ENCODE assay signal across 8 cellular contexts in genomic region chr15:42137461-42138261, GRCh38. TPM values are rescaled to one million over a fixed set of nuclear protein-coding genes. Genes with fewer than 3 reads are reported as not detected.
DNase-seq lines count a peak whose midpoint lies in the region; ATAC-seq, FAIRE-seq and TF ChIP-seq lines count a peak whose summit lies in the region.

No MANE protein-coding gene starts in this region.

- H3K27ac ChIP-seq in H9 (ENCODE audit: insufficient read length, low read depth, low read length): no peak overlapping the region
- no peak overlapping the region for H3K27ac ChIP-seq in PC-3 (ENCODE audit: low read length)
- H3K27ac ChIP-seq in HepG2 (ENCODE audit: extremely low read length, insufficient read depth, low read length): no peak overlapping the region

- H3K79me1 ChIP-seq in H9 (ENCODE audit: insufficient read depth, low read depth, low read length, poor library complexity, severe bottlenecking): no peaks in the 10 kb centered on the region

- no peak overlapping the region for H4K5ac ChIP-seq in H9 (ENCODE audit: insufficient read length, low read depth, low read length)

- CTCF ChIA-PET in PC-3 (lab: Charles Lee) (interaction anchor here (0.9 to 1.1 kb wide), 2 partner anchors 53 to 267 kb away, joined by 3 to 8 read pairs; no protein-coding TSS in a partner anchor), HepG2 (lab: Yijun Ruan, JAX; ENCODE audit: low intra/inter-chr PET ratio, low total read pairs) (interaction anchor here (1.1 to 1.4 kb wide), 2 partner anchors 71 to 148 kb away, joined by 4 to 6 read pairs; no protein-coding TSS in a partner anchor)

- no peak overlapping the region for H2BK12ac ChIP-seq in H9 (ENCODE audit: insufficient read length, low read depth, low read length)

- no peak for FAIRE-seq in HepG2 (lab: Jason Lieb, UNC)

- H2BK5ac ChIP-seq in H9 (ENCODE audit: insufficient read length, low read length): no peak overlapping the region

- H3K23ac ChIP-seq in H9 (ENCODE audit: insufficient read length, low read depth, low read length): no peak overlapping the region

- intact Hi-C loops in PC-3 (cut with micrococcal nuclease) (loop anchor here (1.0 kb wide), 2 partner anchors 71 to 146 kb away; no protein-coding TSS in a partner anchor), HepG2 (cut with micrococcal nuclease; ENCODE audit: unreplicated experiment) (loop anchor here (5.0 kb wide), 1 partner anchor 70 kb away; no protein-coding TSS in a partner anchor)

- no peak overlapping the region for H3K56ac ChIP-seq in H9 (ENCODE audit: insufficient read length, low read depth, low read length)

- H3K18ac ChIP-seq in H9 (ENCODE audit: insufficient read length, low read depth, low read length): no peak overlapping the region

- no peak overlapping the region for H3K4me3 ChIP-seq in PC-3 (ENCODE audit: low read length)
- no peak overlapping the region for H3K4me3 ChIP-seq in choroid plexus epithelial cell (ENCODE audit: low read depth, low read length)
- no peak overlapping the region for H3K4me3 ChIP-seq in HepG2 (replicated peaks in 1 of 3; ENCODE audit: insufficient read depth in 1 of 3, low read depth in 2 of 3, low read length in 3 of 3)

- H3K27me3 ChIP-seq in H9 (ENCODE audit: insufficient read depth, low read length): no peaks in the 10 kb centered on the region
- no peaks in the 10 kb centered on the region for H3K27me3 ChIP-seq in PC-3 (ENCODE audit: low read length)
- no peaks in the 10 kb centered on the region for H3K27me3 ChIP-seq in HepG2 (ENCODE audit: control insufficient read depth in 1 of 2, insufficient read depth in 2 of 2, low read length in 2 of 2)

- H2AFZ ChIP-seq in H9 (ENCODE audit: low read length): no peak overlapping the region
- H2AFZ ChIP-seq in PC-3 (ENCODE audit: low read length): no peak overlapping the region
- H2AFZ ChIP-seq in HepG2 (ENCODE audit: low read length): no peak overlapping the region

- peak; percentile 38 for DNase-seq in Caki2 (ENCODE audit: low read depth)
- peak; percentile 50 for DNase-seq in H9
- DNase-seq in PC-3: peak; percentile 81
- peak; percentile 73 for DNase-seq in choroid plexus epithelial cell (ENCODE audit: low read depth)
- DNase-seq in HepG2 (ENCODE audit: low spot score): peak; percentile 48

- no CpG with 5 or more reads among the region's 11 CpGs for WGBS in H9 (ENCODE audit: extremely low coverage, insufficient read length, low lambda C conversion rate)
- 46% methylated on average over 10 of the region's 11 CpGs for WGBS in HepG2 (ENCODE audit: low lambda C conversion rate)

- no peaks in the 10 kb centered on the region for H4K20me1 ChIP-seq in H9 (ENCODE audit: control insufficient read depth, insufficient read depth, insufficient read length)
- H4K20me1 ChIP-seq in PC-3 (ENCODE audit: low read length): no peaks in the 10 kb centered on the region
- no peaks in the 10 kb centered on the region for H4K20me1 ChIP-seq in HepG2 (ENCODE audit: insufficient read depth, low read length)

- H2BK15ac ChIP-seq in H9 (ENCODE audit: low read depth, low read length): no peak overlapping the region

- in situ Hi-C loops in Caki2 (cut with HindIII; ENCODE audit: low pct_unique_long_range_greater_than_20kb, low sequenced_read_pairs): no loop called here
- in situ Hi-C loops in HepG2 (cut with HindIII; ENCODE audit: extremely low pct_ligation_motif_present, low pct_unique_long_range_greater_than_20kb): loop anchor here (5.0 kb wide), 2 partner anchors 70 to 150 kb away; no protein-coding TSS in a partner anchor

- H3K36me3 Mint-ChIP-seq in H9 (ENCODE audit: insufficient read depth in 1 of 3, low read depth in 3 of 3): no peaks in the 10 kb centered on the region

- no peak overlapping the region for H3K4ac ChIP-seq in H9 (ENCODE audit: low read depth, low read length)

- H3K9me2 ChIP-seq in PC-3 (replicated peaks; ENCODE audit: low read length): no peaks in the 10 kb centered on the region

- H3K27ac Mint-ChIP-seq in H9: no peak overlapping the region

- peak; percentile 50 for ATAC-seq in PC-3
- ATAC-seq in HepG2: no peak
- ATAC-seq in HG02981 (IDR thresholded peaks at IDR 0.05; ENCODE audit: unreplicated experiment): no peak
- ATAC-seq in GM21576 (IDR thresholded peaks at IDR 0.05; ENCODE audit: unreplicated experiment): no peak
- ATAC-seq in GM19023 (IDR thresholded peaks at IDR 0.05; ENCODE audit: unreplicated experiment): no peak

- peaks cover 9 to 11% of the 10 kb centered on the region in 2 experiments for H3K9me3 Mint-ChIP-seq in H9

- no peak for TF ChIP-seq RAD21 in HepG2 (CRISPR knock-in tag; IDR thresholded peaks at IDR 0.05)

- TF ChIP-seq EP300 in HepG2 (IDR thresholded peaks at IDR 0.05; ENCODE audit: low read depth in 2 of 2, low read length in 2 of 2): no peak
- TF ChIP-seq EP300 in HepG2 (CRISPR knock-in tag; IDR thresholded peaks at IDR 0.05; ENCODE audit: borderline replicate concordance): no peak

- H3K36me3 ChIP-seq in PC-3 (ENCODE audit: low read depth, low read length) (no peaks in the 10 kb centered on the region), HepG2 (replicated peaks in 1 of 2; ENCODE audit: control insufficient read depth in 1 of 2, insufficient read depth in 2 of 2, low read length in 2 of 2) (no peaks in the 10 kb centered on the region)

- H3K4me1 ChIP-seq in H9 (ENCODE audit: insufficient read depth, low read length) (no peaks in the 10 kb centered on the region), PC-3 (ENCODE audit: insufficient read depth, low read length) (peaks cover 17% of the 10 kb centered on the region), HepG2 (ENCODE audit: insufficient read depth, low read length) (peaks cover 81% of the 10 kb centered on the region)

- H2AK5ac ChIP-seq in H9 (ENCODE audit: insufficient read length, low read length): no peak overlapping the region

- no peak overlapping the region for H2BK120ac ChIP-seq in H9 (ENCODE audit: low read depth, low read length, poor library complexity, severe bottlenecking)

- no peak for TF ChIP-seq POLR2A in HepG2 (IDR thresholded peaks at IDR 0.05; ENCODE audit: insufficient read depth in 1 of 2, low read depth in 2 of 2, low read length in 2 of 2)

- BruUV-seq in PC-3 (replicated peaks; lab: Mats Ljungman, UMichigan) (no TSS peak), HepG2 (replicated peaks; lab: Mats Ljungman, UMichigan) (no TSS peak)

- no peak overlapping the region for H3K4me2 ChIP-seq in H9 (ENCODE audit: insufficient read depth, insufficient read length, low read length)
- H3K4me2 ChIP-seq in PC-3 (ENCODE audit: low read length): no peak overlapping the region
- H3K4me2 ChIP-seq in HepG2 (ENCODE audit: low read depth, low read length): no peak overlapping the region

- H3K9ac ChIP-seq in H9 (ENCODE audit: extremely low read depth, insufficient read length, low read length) (no peak overlapping the region), PC-3 (ENCODE audit: low read length) (no peak overlapping the region), HepG2 (ENCODE audit: insufficient read depth, low read depth, low read length) (no peak overlapping the region)

- H3K23me2 ChIP-seq in H9 (ENCODE audit: insufficient read length, low read depth, low read length, poor library complexity, severe bottlenecking): no peaks in the 10 kb centered on the region

- peaks cover 0 to 5% of the 10 kb centered on the region in 2 experiments; a peak in 2 of 4 replicates for H3K4me1 Mint-ChIP-seq in H9

- no peak overlapping the region for H3K14ac ChIP-seq in H9 (ENCODE audit: insufficient read depth, low read length)

- no peak overlapping the region for H3T11ph ChIP-seq in H9 (ENCODE audit: low read length)

- POLR2A ChIA-PET in PC-3 (lab: Charles Lee; ENCODE audit: unreplicated experiment): interaction anchor here (0.6 kb wide), 1 partner anchor 165 kb away, joined by 3 read pairs; no protein-coding TSS in a partner anchor
- POLR2A ChIA-PET in HepG2 (lab: Yijun Ruan, JAX): no interaction called here

- H3K27me3 Mint-ChIP-seq in H9 (ENCODE audit: low read depth): no peaks in the 10 kb centered on the region

- H4K91ac ChIP-seq in H9 (ENCODE audit: insufficient read length, low read depth, low read length): no peak overlapping the region

- no peak overlapping the region for H3K4me3 Mint-ChIP-seq in H9

- TF ChIP-seq CTCF in H9 (conservative IDR thresholded peaks at IDR 0.05) (peak; percentile 76), PC-3 (conservative IDR thresholded peaks at IDR 0.05; ENCODE audit: low read depth, low read length) (peak; percentile 88), choroid plexus epithelial cell (conservative IDR thresholded peaks at IDR 0.05; ENCODE audit: low read depth, low read length) (peak; percentile 69), HepG2 (CRISPR knock-in tag; IDR thresholded peaks at IDR 0.05) (peak; percentile 53)

- no peak overlapping the region for H4K8ac ChIP-seq in H9 (replicated peaks; ENCODE audit: insufficient read length, low read depth, low read length)

- H2BK20ac ChIP-seq in H9 (ENCODE audit: low read depth, low read length, poor library complexity, severe bottlenecking): no peak overlapping the region

- H3K9me3 ChIP-seq in H9 (ENCODE audit: control insufficient read depth, low read depth, low read length) (no peaks in the 10 kb centered on the region), PC-3 (ENCODE audit: low read length) (no peaks in the 10 kb centered on the region), HepG2 (ENCODE audit: low read length) (peaks cover 24% of the 10 kb centered on the region)

- no peaks in the 10 kb centered on the region for H3K79me2 ChIP-seq in H9 (ENCODE audit: insufficient read depth, low read length)
- no peaks in the 10 kb centered on the region for H3K79me2 ChIP-seq in PC-3 (ENCODE audit: low read length)
- no peaks in the 10 kb centered on the region for H3K79me2 ChIP-seq in HepG2 (ENCODE audit: insufficient read depth, low read length)

- no peaks in the 10 kb centered on the region for H3F3A ChIP-seq in PC-3 (ENCODE audit: low read length, unreplicated experiment)

RNA-seq across cellular contexts. Expression of gene PLA2G4F, which starts 18.8 kb away (rescaled TPM):
- total RNA-seq in Caki2 (2014; rRNA removed; shearing (Covaris generic); ENCODE audit: low replicate concordance): 0.07 TPM in 1 of 2 replicates, not detected in the other
- not detected in 2 replicates for total RNA-seq in H9 (2021)
- 5.5 and 5.8 TPM in 2 replicates for total RNA-seq in PC-3 (2014; rRNA removed)
- not detected in 2 replicates for total RNA-seq in HepG2 (2016; rRNA removed; fragmentation: Illumina TruSeq; extraction: Trizol)
- not detected in 2 replicates for total RNA-seq in HepG2 (2016; cell fraction: cytosol; rRNA removed; fragmentation: Illumina TruSeq; extraction: Trizol; ENCODE audit: low read depth)
- total RNA-seq in HepG2 (2016; cell fraction: insoluble cytoplasmic fraction; rRNA removed; fragmentation: Illumina TruSeq; extraction: Trizol): not detected in 2 replicates
- total RNA-seq in HepG2 (2016; cell fraction: membrane; rRNA removed; fragmentation: Illumina TruSeq; extraction: Trizol): not detected in 2 replicates
- total RNA-seq in HepG2 (2016; cell fraction: nucleus; rRNA removed; fragmentation: Illumina TruSeq; extraction: Trizol): not detected in 2 replicates
- polyA plus RNA-seq in HepG2 (2011; rRNA removed): 0.01 and 0.07 TPM in 2 replicates
- polyA plus RNA-seq in HepG2 (2011; cell fraction: cytosol; rRNA removed): not detected in 2 replicates
- polyA plus RNA-seq in HepG2 (2011; cell fraction: nucleus; rRNA removed): not detected in 2 replicates
- not detected in 2 replicates for polyA plus RNA-seq in HepG2 (2012)
- polyA plus RNA-seq in HepG2 (2016; cell fraction: cytosol; fragmentation: Illumina TruSeq; extraction: Trizol; ENCODE audit: low read depth): not detected in 2 replicates
- polyA plus RNA-seq in HepG2 (2016; cell fraction: insoluble cytoplasmic fraction; fragmentation: Illumina TruSeq; extraction: Trizol; ENCODE audit: low read depth): not detected in 2 replicates
- not detected in 2 replicates for polyA plus RNA-seq in HepG2 (2016; cell fraction: membrane; fragmentation: Illumina TruSeq; extraction: Trizol; ENCODE audit: low read depth)
- polyA plus RNA-seq in HepG2 (2016; cell fraction: nucleus; fragmentation: Illumina TruSeq; extraction: Trizol; ENCODE audit: insufficient read depth, low read depth): not detected in 2 replicates
- 0.16 TPM in 1 of 2 replicates, not detected in the other for polyA minus RNA-seq in HepG2 (2011; rRNA and poly(A)+ RNA removed; ENCODE audit: low replicate concordance)
- polyA minus RNA-seq in HepG2 (2011; cell fraction: cytosol; rRNA and poly(A)+ RNA removed): not detected in 2 replicates
- not detected in 2 replicates for polyA minus RNA-seq in HepG2 (2011; cell fraction: nucleus; rRNA and poly(A)+ RNA removed)

RNA-seq across cellular contexts. Expression of gene PLA2G4D, which starts 43.3 kb away (rescaled TPM):
- not detected in 2 replicates for total RNA-seq in Caki2 (2014; rRNA removed; shearing (Covaris generic); ENCODE audit: low replicate concordance)
- total RNA-seq in H9 (2021) (0.33 TPM in 1 of 2 replicates, not detected in the other), PC-3 (2014; rRNA removed) (0.17 and 0.55 TPM in 2 replicates), HepG2 (2016; rRNA removed; fragmentation: Illumina TruSeq; extraction: Trizol) (0.04 TPM in 1 of 2 replicates, not detected in the other)
- total RNA-seq in HepG2 (2016; cell fraction: cytosol; rRNA removed; fragmentation: Illumina TruSeq; extraction: Trizol; ENCODE audit: low read depth): not detected in 2 replicates
- total RNA-seq in HepG2 (2016; cell fraction: insoluble cytoplasmic fraction; rRNA removed; fragmentation: Illumina TruSeq; extraction: Trizol): not detected in 2 replicates
- total RNA-seq in HepG2 (2016; cell fraction: membrane; rRNA removed; fragmentation: Illumina TruSeq; extraction: Trizol): not detected in 2 replicates
- total RNA-seq in HepG2 (2016; cell fraction: nucleus; rRNA removed; fragmentation: Illumina TruSeq; extraction: Trizol): not detected in 2 replicates
- 0.21 and 0.29 TPM in 2 replicates for polyA plus RNA-seq in HepG2 (2011; rRNA removed)
- polyA plus RNA-seq in HepG2 (2011; cell fraction: cytosol; rRNA removed): 0.11 and 0.14 TPM in 2 replicates
- polyA plus RNA-seq in HepG2 (2011; cell fraction: nucleus; rRNA removed): 0.78 and 1.4 TPM in 2 replicates
- polyA plus RNA-seq in HepG2 (2012): 0.16 and 0.30 TPM in 2 replicates
- not detected in 2 replicates for polyA plus RNA-seq in HepG2 (2016; cell fraction: cytosol; fragmentation: Illumina TruSeq; extraction: Trizol; ENCODE audit: low read depth)
- polyA plus RNA-seq in HepG2 (2016; cell fraction: insoluble cytoplasmic fraction; fragmentation: Illumina TruSeq; extraction: Trizol; ENCODE audit: low read depth): not detected in 2 replicates
- polyA plus RNA-seq in HepG2 (2016; cell fraction: membrane; fragmentation: Illumina TruSeq; extraction: Trizol; ENCODE audit: low read depth): not detected in 2 replicates
- polyA plus RNA-seq in HepG2 (2016; cell fraction: nucleus; fragmentation: Illumina TruSeq; extraction: Trizol; ENCODE audit: insufficient read depth, low read depth): 0.13 TPM in 1 of 2 replicates, not detected in the other
- polyA minus RNA-seq in HepG2 (2011; rRNA and poly(A)+ RNA removed; ENCODE audit: low replicate concordance): 0.18 TPM in 1 of 2 replicates, not detected in the other
- not detected in 2 replicates for polyA minus RNA-seq in HepG2 (2011; cell fraction: cytosol; rRNA and poly(A)+ RNA removed)
- 0.13 TPM in 1 of 2 replicates, not detected in the other for polyA minus RNA-seq in HepG2 (2011; cell fraction: nucleus; rRNA and poly(A)+ RNA removed)
